15 cellular contexts compared by ENCODE assay signal in genomic region chr2:120445431-120446143, GRCh38.
DNase-seq lines count a peak whose midpoint lies in the region; ATAC-seq and TF ChIP-seq lines count a peak whose summit lies in the region.
"Had no signal": no experiment of that assay in that cellular context is flagged by ENCODE, and none has a peak within 500 bp of the region (broad histone marks: within the 10 kb centered on the region; RNA-seq: fewer than 3 reads in every experiment).

No MANE protein-coding gene starts in this region.

- ATAC-seq in HG03025 (IDR thresholded peaks at IDR 0.05; ENCODE audit: low FRiP score, unreplicated experiment), result no peak
- ATAC-seq: stimulated activated naive B cell treated with anti-CD40 and anti-IgM and Interleukin-4, amounts not matched to agents 10 μg/mL and 1 μg/mL and 100 μg/mL, for 72 hours had no signal

- peak; percentile 72 for DNase-seq in DMS53 treated with DMSO at 0.1 percent for 48 hours (lab: John Stamatoyannopoulos, UW; ENCODE audit: unreplicated experiment)
- peak; percentile 14 for DNase-seq in NCI-H345 treated with DMSO at 0.1 percent for 48 hours (lab: John Stamatoyannopoulos, UW; ENCODE audit: unreplicated experiment)
- peak; percentile 24 for DNase-seq in glomerular visceral epithelial cell (ENCODE audit: extremely low spot score)
- DNase-seq in ureter (ENCODE audit: low spot score), result no peak
- no peak for DNase-seq in RPMI8226
- DNase-seq in NCI-H2081 treated with DMSO at 0.1 percent for 48 hours (lab: John Stamatoyannopoulos, UW), result no peak
- DNase-seq: BE2C; effector CD4-positive, alpha-beta T cell; H9; NCI-H1930; retina; stimulated activated naive B cell treated with anti-CD40 and anti-IgM and Interleukin-4, amounts not matched to agents 10 μg/mL and 1 μg/mL and 100 μg/mL, for 72 hours had no signal

- peak overlapping the region; percentile 51 for H3K27ac ChIP-seq in 22Rv1
- H3K27ac ChIP-seq: PC-9 had no signal

- no peak for TF ChIP-seq CTCF in 22Rv1 (IDR thresholded peaks at IDR 0.05)

Comparison
In these comparisons a context has a peak if more than half of its experiments do, and no peak if none do; other contexts are left out.
1. DNase-seq: peak in DMS53 treated with DMSO at 0.1 percent for 48 hours (single experiment), NCI-H345 treated with DMSO at 0.1 percent for 48 hours (single experiment) and glomerular visceral epithelial cell (single experiment); none in ureter (single experiment), RPMI8226 (single experiment) and NCI-H2081 treated with DMSO at 0.1 percent for 48 hours (single experiment).